10 cellular contexts compared by ENCODE assay signal in the genomic region with DNA sequence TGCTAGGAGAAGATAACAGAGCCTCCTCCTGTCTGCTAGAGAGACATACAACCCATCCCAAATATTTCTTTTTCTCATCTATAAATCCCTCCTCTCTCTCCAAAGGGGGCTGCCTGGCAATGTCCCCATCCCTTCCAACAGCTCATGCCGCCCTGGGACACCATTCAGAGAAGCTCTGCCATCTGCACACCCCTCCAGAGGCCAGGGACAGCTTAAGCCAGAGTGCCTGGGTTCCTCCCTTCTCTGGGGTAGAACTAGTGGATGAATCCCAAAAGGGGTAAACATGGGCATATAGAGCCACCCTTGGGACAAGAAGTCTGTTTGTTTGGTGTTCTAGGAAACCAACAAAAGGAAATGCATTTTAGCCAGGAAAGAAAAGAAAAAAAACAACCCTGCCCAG. TPM values are rescaled to one million over a fixed set of nuclear protein-coding genes. Genes with fewer than 3 reads are reported as not detected.
"Had no signal": no experiment of that assay in that cellular context is flagged by ENCODE, and none has a peak within 500 bp of the region (broad histone marks: within the 10 kb centered on the region; RNA-seq: fewer than 3 reads in every experiment).

No MANE protein-coding gene starts in this region.

- H3K36me3 ChIP-seq: HAP-1 had no signal

- H3K4me3 ChIP-seq: GM23248, GM23338, HAP-1 had no signal

- DNase-seq: GM23248, GOT3, H7, H9, HCEC 1CT, HFFc6 had no signal

- H3K4me1 Mint-ChIP-seq: GM23338 had no signal

- H3K27ac Mint-ChIP-seq: GM23338, H9, HFFc6 had no signal

- H3K9ac ChIP-seq: GM23248 had no signal

- H3K4me3 Mint-ChIP-seq: GM23338, H9, HFFc6 had no signal

- H3K4me1 ChIP-seq: HAP-1 had no signal

- H3K9me3 Mint-ChIP-seq: GM23338, H9, HFFc6 had no signal

- H3K27ac ChIP-seq: GM23248 had no signal

- H3K9me3 ChIP-seq: HAP-1 had no signal

RNA-seq across cellular contexts. Expression of a gene that starts 2.6 kb away (rescaled TPM):
- total RNA-seq: GM23248, H4, H7, HFFc6 had no signal

RNA-seq across cellular contexts. Expression of a gene that starts 43.3 kb away (rescaled TPM):
- total RNA-seq: GM23248, H1, H7, H9, HFFc6 had no signal
- polyA plus RNA-seq: GM23248, GM23338, H1 had no signal

RNA-seq across cellular contexts. Expression of a gene that starts 44.9 kb away (rescaled TPM):
- total RNA-seq: GM23248, GM23338, H4, H7, H9, HFFc6 had no signal
- polyA plus RNA-seq: GM23248 had no signal
